1 cellular context compared by ENCODE assay signal in the genomic region with DNA sequence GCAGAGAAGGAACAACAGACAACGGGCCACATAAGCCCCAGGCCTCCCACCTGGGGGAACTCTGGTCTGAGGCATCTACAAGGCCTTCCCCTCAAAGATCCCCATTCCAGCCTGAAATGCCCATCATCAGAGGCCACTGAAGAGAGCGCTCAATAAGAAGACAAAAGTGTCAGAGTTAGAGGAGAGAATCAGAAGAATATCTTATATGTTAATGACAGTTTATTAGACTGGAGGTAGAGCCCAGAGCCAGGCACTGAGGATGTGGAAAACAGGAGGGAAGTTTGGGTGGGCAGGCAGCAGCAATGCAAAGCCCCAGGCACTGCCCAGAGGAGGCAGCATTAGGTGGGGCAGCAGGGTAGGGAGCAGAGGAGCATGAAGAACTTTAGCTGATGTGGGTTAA.
TF ChIP-seq lines count a peak whose summit lies in the region.

No MANE protein-coding gene starts in this region.

TF ChIP-seq in H1, 55 proteins besides CTCF, POLR2A, EP300 and RAD21:
- no peak for TF ChIP-seq CHD2 (IDR thresholded peaks at IDR 0.05; ENCODE audit: low read length)
- TF ChIP-seq TAF7 (optimal IDR thresholded peaks at IDR 0.05; ENCODE audit: borderline replicate concordance, low read depth, low read length): no peak
- no peak for TF ChIP-seq ATF2 (IDR thresholded peaks at IDR 0.05; ENCODE audit: low read length)
- TF ChIP-seq, protein P1, sequence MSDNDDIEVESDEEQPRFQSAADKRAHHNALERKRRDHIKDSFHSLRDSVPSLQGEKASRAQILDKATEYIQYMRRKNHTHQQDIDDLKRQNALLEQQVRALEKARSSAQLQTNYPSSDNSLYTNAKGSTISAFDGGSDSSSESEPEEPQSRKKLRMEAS (IDR thresholded peaks at IDR 0.05): no peak
- no peak for TF ChIP-seq BRCA1 (IDR thresholded peaks at IDR 0.05; ENCODE audit: low read depth, low read length)
- no peak for TF ChIP-seq GTF2F1 (IDR thresholded peaks at IDR 0.05; ENCODE audit: borderline replicate concordance, low read depth, low read length)
- TF ChIP-seq CBX8 (IDR thresholded peaks at IDR 0.05; ENCODE audit: borderline replicate concordance, low read depth, low read length): no peak
- no peak for TF ChIP-seq SRF (IDR thresholded peaks at IDR 0.05; ENCODE audit: low read depth, low read length)
- TF ChIP-seq TCF12 (IDR thresholded peaks at IDR 0.05; ENCODE audit: low read depth, low read length): no peak
- TF ChIP-seq BCL11A (IDR thresholded peaks at IDR 0.05; ENCODE audit: low read depth in 2 of 2, low read length in 2 of 2): no peak
TF ChIP-seq in H1: peak in this region for 0.
